Comparison of ENCODE assay signal across 1 cellular context in genomic region chr5:153623906-153624765, GRCh38.
TF ChIP-seq lines count a peak whose summit lies in the region.

No MANE protein-coding gene starts in this region.

TF ChIP-seq in K562, 482 proteins besides CTCF, POLR2A, EP300 and RAD21 (continued from another document):
- TF ChIP-seq HBP1 (CRISPR knock-in tag; IDR thresholded peaks at IDR 0.05) = peak; percentile 16; the same call in 1 of the 2 replicates
- no peak for TF ChIP-seq ZNF696 (CRISPR knock-in tag; conservative IDR thresholded peaks at IDR 0.05)
